In the genomic region with DNA sequence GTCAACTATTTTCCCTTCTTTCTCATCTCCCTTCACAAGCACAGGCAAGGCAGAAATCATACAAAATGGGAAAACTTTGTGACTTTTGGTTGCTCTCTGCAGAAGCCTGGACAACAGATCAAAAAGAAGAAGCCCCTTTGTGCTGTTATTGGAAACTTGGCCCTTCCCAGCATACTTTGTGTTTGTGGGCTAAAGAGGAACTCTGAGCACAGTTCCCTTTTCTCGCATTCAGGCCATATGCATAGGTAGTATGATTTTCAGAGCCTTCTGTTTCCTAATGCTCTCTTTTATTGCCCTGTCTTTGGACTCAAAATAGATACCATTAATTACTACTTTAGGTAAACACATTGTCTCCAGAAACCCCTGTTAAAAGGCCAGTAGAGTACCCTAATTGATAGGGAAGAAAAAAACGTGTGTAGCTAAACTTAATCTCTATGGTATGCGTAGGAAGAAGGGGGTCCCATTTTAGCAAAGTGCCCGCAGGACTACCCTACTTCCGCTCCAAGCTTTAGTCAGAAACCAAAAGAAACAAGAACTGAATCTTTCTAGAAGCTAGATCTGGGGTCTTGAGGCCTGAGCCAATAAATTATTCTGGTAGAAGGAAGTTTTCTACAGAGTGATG, we compare ENCODE assay signal across 13 cellular contexts. TPM values are rescaled to one million over a fixed set of nuclear protein-coding genes. Genes with fewer than 3 reads are reported as not detected.
DNase-seq lines count a peak whose midpoint lies in the region; ATAC-seq and TF ChIP-seq lines count a peak whose summit lies in the region.
"Had no signal": no experiment of that assay in that cellular context is flagged by ENCODE, and none has a peak within 500 bp of the region (broad histone marks: within the 10 kb centered on the region; RNA-seq: fewer than 3 reads in every experiment).

No MANE protein-coding gene starts in this region.

- no peaks in the 10 kb centered on the region for H3K79me2 ChIP-seq in OCI-LY3 (ENCODE audit: low read length)

- intact Hi-C loops in lower lobe of right lung (cut with DNase I) = no loop called here

- no peaks in the 10 kb centered on the region for H4K20me1 ChIP-seq in OCI-LY3 (ENCODE audit: insufficient read depth, low read length)

- H3K27ac ChIP-seq in OCI-LY3 (ENCODE audit: low read length) = peak overlapping the region; percentile 82
- H3K27ac ChIP-seq in lower lobe of right lung = peak overlapping the region; percentile 66

- ATAC-seq in HG02678 (IDR thresholded peaks at IDR 0.05; ENCODE audit: unreplicated experiment) = peak; percentile 29
- peak; percentile 51 to 55 for ATAC-seq in lower lobe of right lung
- no peak for ATAC-seq in HG03196 (IDR thresholded peaks at IDR 0.05; ENCODE audit: unreplicated experiment)

- DNase-seq in GM12865 (ENCODE audit: low read depth) (peak; percentile 45), lower lobe of right lung (no peak), HuH-7 (ENCODE audit: low spot score) (no peak), amniotic stem cell (lab: John Stamatoyannopoulos, UW) (no peak)
- no peak for DNase-seq in stimulated activated CD4-positive, alpha-beta T cell treated with anti-CD3 and anti-CD28 coated beads, Interleukin-4, amount 100 ng/mL, for 4 hours
- DNase-seq: activated CD8-positive, alpha-beta memory T cell treated with anti-CD3 and anti-CD28 coated beads, Interleukin-2, amount 50 U/mL, for 4 hours; DMS153; foreskin melanocyte had no signal

- H3K4me3 ChIP-seq in GM12865 (ENCODE audit: low read depth, low read length) (no peak overlapping the region), OCI-LY3 (ENCODE audit: low read length) (peak overlapping the region; percentile 38; the same call in 1 of the 2 replicates), lower lobe of right lung (no peak overlapping the region)

- H3K9me3 ChIP-seq in OCI-LY3 (ENCODE audit: insufficient read depth, low read length) (no peaks in the 10 kb centered on the region), lower lobe of right lung (no peaks in the 10 kb centered on the region)

- no peaks in the 10 kb centered on the region for H3K36me3 ChIP-seq in OCI-LY3 (replicated peaks; ENCODE audit: low read depth, low read length)
- no peaks in the 10 kb centered on the region for H3K36me3 ChIP-seq in lower lobe of right lung

- H3K4me1 ChIP-seq in OCI-LY3 (ENCODE audit: low read length) (peaks cover 81% of the 10 kb centered on the region), lower lobe of right lung (no peaks in the 10 kb centered on the region)

- TF ChIP-seq CTCF in GM12865 (IDR thresholded peaks at IDR 0.05; ENCODE audit: insufficient read depth, low read depth, low read length, missing control alignments) (no peak), OCI-LY3 (IDR thresholded peaks at IDR 0.05; ENCODE audit: low read depth, low read length) (no peak), lower lobe of right lung (IDR thresholded peaks at IDR 0.05) (no peak)

- H3K27me3 ChIP-seq in OCI-LY3 (ENCODE audit: low read depth, low read length) (no peaks in the 10 kb centered on the region), lower lobe of right lung (ENCODE audit: low read depth) (no peaks in the 10 kb centered on the region)

- H3K9ac ChIP-seq in OCI-LY3 (ENCODE audit: low read length) = peak overlapping the region; percentile 25; the same call in 1 of the 2 replicates
- H3K9ac ChIP-seq: KMS-11 had no signal

- H3K4me2 ChIP-seq in OCI-LY3 (ENCODE audit: low read length) = peak overlapping the region; percentile 72

- no peak overlapping the region for H2AFZ ChIP-seq in OCI-LY3 (ENCODE audit: low read depth, low read length)

RNA-seq across cellular contexts. Expression of a gene that starts 26.6 kb away (rescaled TPM):
- 569 TPM for total RNA-seq in lower lobe of right lung
- total RNA-seq: mesothelial cell of epicardium had no signal
